In the genomic region with DNA sequence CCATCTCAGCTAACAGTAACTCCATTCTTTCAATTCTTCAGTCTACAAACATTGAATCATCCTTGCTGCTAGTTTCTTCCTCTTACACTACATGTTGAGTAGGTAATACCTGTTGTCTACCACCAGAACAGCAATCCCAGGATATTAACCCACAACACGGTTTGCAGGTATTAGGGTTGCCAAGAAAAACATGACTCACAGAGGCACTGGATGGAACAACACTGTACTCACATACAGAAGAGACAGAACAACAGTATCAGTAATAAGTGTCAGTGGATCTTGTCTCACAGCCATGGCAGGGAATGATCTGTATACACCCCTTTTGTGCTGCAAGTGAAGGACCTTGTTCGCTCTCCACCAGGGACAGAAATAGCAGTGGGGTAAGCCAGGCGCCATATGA, we compare ENCODE assay signal across 12 cellular contexts.
DNase-seq lines count a peak whose midpoint lies in the region; ATAC-seq and TF ChIP-seq lines count a peak whose summit lies in the region.
"Had no signal": no experiment of that assay in that cellular context is flagged by ENCODE, and none has a peak within 500 bp of the region (broad histone marks: within the 10 kb centered on the region; RNA-seq: fewer than 3 reads in every experiment).

No MANE protein-coding gene starts in this region.

- peak overlapping the region; percentile 43 for H3K4me2 ChIP-seq in mammary epithelial cell (ENCODE audit: insufficient read depth, low read depth, low read length)

- H3K4me3 ChIP-seq in mammary epithelial cell (replicated peaks in 1 of 3; ENCODE audit: insufficient read depth in 1 of 3, low read depth in 2 of 3, low read length in 3 of 3) (no peak overlapping the region), cardiac muscle cell (no peak overlapping the region)
- H3K4me3 ChIP-seq: ovary had no signal

- peaks cover 4 to 5% of the 10 kb centered on the region in 2 donors for H3K9me3 Mint-ChIP-seq in stimulated activated naive B cell treated with anti-CD40 and anti-IgM and Interleukin-4, amounts not matched to agents 10 μg/mL and 1 μg/mL and 100 μg/mL, for 72 hours
- H3K9me3 Mint-ChIP-seq: effector memory CD8-positive, alpha-beta T cell had no signal

- peaks cover 16% of the 10 kb centered on the region for H3K4me1 ChIP-seq in mammary epithelial cell (ENCODE audit: insufficient read depth, low read length)
- peaks cover 10% of the 10 kb centered on the region for H3K4me1 ChIP-seq in cardiac muscle cell (ENCODE audit: low read depth)

- no peaks in the 10 kb centered on the region for H4K20me1 ChIP-seq in mammary epithelial cell (ENCODE audit: insufficient read depth, low read length)

- TF ChIP-seq CTCF in mammary epithelial cell (conservative IDR thresholded peaks at IDR 0.05 in 1 of 2, IDR thresholded peaks at IDR 0.05 in 1 of 2; ENCODE audit: extremely low read depth in 1 of 2, insufficient read depth in 1 of 2, low read depth in 1 of 2, low read length in 2 of 2), result peak in 1 of 2 donors; percentile 24
- TF ChIP-seq CTCF in cardiac muscle cell (IDR thresholded peaks at IDR 0.05; ENCODE audit: low read depth, low read length), result no peak

- DNase-seq in A172 (ENCODE audit: low spot score), result peak; percentile 52
- peak; percentile 79 for DNase-seq in HT1080 (ENCODE audit: low read depth)
- peak; percentile 98 for DNase-seq in mammary epithelial cell
- DNase-seq in cardiac muscle cell (ENCODE audit: low read depth in 1 of 2, low spot score in 1 of 2), result peak; percentile 2 to 5
- DNase-seq in stimulated activated naive B cell treated with anti-CD40 and anti-IgM and Interleukin-4, amounts not matched to agents 10 μg/mL and 1 μg/mL and 100 μg/mL, for 72 hours, result no peak
- DNase-seq in COR-L47 (lab: John Stamatoyannopoulos, UW), result no peak
- DNase-seq in COLO668 (lab: John Stamatoyannopoulos, UW; ENCODE audit: unreplicated experiment), result no peak
- DNase-seq: DMS153; effector memory CD8-positive, alpha-beta T cell; ovary; stimulated activated CD8-positive, alpha-beta memory T cell treated with anti-CD3 and anti-CD28 coated beads, Interleukin-4, amount 100 ng/mL, for 48 hours had no signal

- intact Hi-C loops in mammary epithelial cell (cut with micrococcal nuclease), result loop anchor here (10.0 kb wide), 1 partner anchor 125 kb away; no protein-coding TSS in a partner anchor

- no peak overlapping the region for H2AFZ ChIP-seq in mammary epithelial cell (ENCODE audit: low read depth, low read length)

- no peaks in the 10 kb centered on the region for H3K4me1 Mint-ChIP-seq in stimulated activated naive B cell treated with anti-CD40 and anti-IgM and Interleukin-4, amounts not matched to agents 10 μg/mL and 1 μg/mL and 100 μg/mL, for 72 hours

- BruUV-seq in mammary epithelial cell (replicated peaks; lab: Mats Ljungman, UMichigan), result no TSS peak

- in situ Hi-C loops in mammary epithelial cell (cut with MboI; ENCODE audit: low sequenced_read_pairs in 2 of 2), result no loop called here

- dilution Hi-C loops in mammary epithelial cell (cut with HindIII; ENCODE audit: low sequenced_read_pairs), result no loop called here

- H3K9ac ChIP-seq in mammary epithelial cell (ENCODE audit: insufficient read depth, low read length), result no peak overlapping the region

- H3K9me3 ChIP-seq in mammary epithelial cell (replicated peaks; ENCODE audit: insufficient read depth, low read length), result no peaks in the 10 kb centered on the region
- H3K9me3 ChIP-seq in cardiac muscle cell (ENCODE audit: low read depth), result no peaks in the 10 kb centered on the region
- H3K9me3 ChIP-seq: ovary had no signal

- H3K79me2 ChIP-seq in mammary epithelial cell (ENCODE audit: insufficient read depth, low read length), result no peaks in the 10 kb centered on the region

- no peaks in the 10 kb centered on the region for H3K27me3 ChIP-seq in mammary epithelial cell (ENCODE audit: insufficient read depth, low read length)
- no peaks in the 10 kb centered on the region for H3K27me3 ChIP-seq in cardiac muscle cell
- H3K27me3 ChIP-seq: ovary had no signal

- no peak for ATAC-seq in GM18511 (IDR thresholded peaks at IDR 0.05; ENCODE audit: unreplicated experiment)
- no peak for ATAC-seq in stimulated activated naive B cell treated with anti-CD40 and anti-IgM and Interleukin-4, amounts not matched to agents 10 μg/mL and 1 μg/mL and 100 μg/mL, for 72 hours (replicated peaks)
- ATAC-seq: effector memory CD8-positive, alpha-beta T cell had no signal

- H3K4me3 Mint-ChIP-seq in stimulated activated naive B cell treated with anti-CD40 and anti-IgM and Interleukin-4, amounts not matched to agents 10 μg/mL and 1 μg/mL and 100 μg/mL, for 72 hours, result no peak overlapping the region
- H3K4me3 Mint-ChIP-seq: effector memory CD8-positive, alpha-beta T cell had no signal

- H3K27ac Mint-ChIP-seq in stimulated activated naive B cell treated with anti-CD40 and anti-IgM and Interleukin-4, amounts not matched to agents 10 μg/mL and 1 μg/mL and 100 μg/mL, for 72 hours, result no peak overlapping the region

- H3K36me3 Mint-ChIP-seq in stimulated activated naive B cell treated with anti-CD40 and anti-IgM and Interleukin-4, amounts not matched to agents 10 μg/mL and 1 μg/mL and 100 μg/mL, for 72 hours, result peaks cover 8 to 32% of the 10 kb centered on the region in 2 donors

- no peaks in the 10 kb centered on the region for H3K27me3 Mint-ChIP-seq in stimulated activated naive B cell treated with anti-CD40 and anti-IgM and Interleukin-4, amounts not matched to agents 10 μg/mL and 1 μg/mL and 100 μg/mL, for 72 hours
- H3K27me3 Mint-ChIP-seq: effector memory CD8-positive, alpha-beta T cell had no signal

- 22% methylated on average over 3 of the region's 3 CpGs for WGBS in mammary epithelial cell (ENCODE audit: low coverage, missing lambda C conversion rate)

- H3K36me3 ChIP-seq in mammary epithelial cell (ENCODE audit: insufficient read depth, low read length) (no peaks in the 10 kb centered on the region), cardiac muscle cell (no peaks in the 10 kb centered on the region)
- H3K36me3 ChIP-seq: ovary had no signal

- no peak overlapping the region for H3K27ac ChIP-seq in mammary epithelial cell (ENCODE audit: insufficient read depth, low read depth, low read length)
- H3K27ac ChIP-seq in cardiac muscle cell, result peak overlapping the region; percentile 72
- H3K27ac ChIP-seq: ovary had no signal

- CTCF ChIA-PET in mammary epithelial cell (lab: Charles Lee; ENCODE audit: low non-redundant PET), result no interaction called here

Comparison
In these comparisons a context has a peak if more than half of its experiments do, and no peak if none do; other contexts are left out.
1. DNase-seq: peak in A172 (single experiment), HT1080 (single experiment), mammary epithelial cell (single experiment) and cardiac muscle cell (2 of 2); none in stimulated activated naive B cell treated with anti-CD40 and anti-IgM and Interleukin-4, amounts not matched to agents 10 μg/mL and 1 μg/mL and 100 μg/mL, for 72 hours (single experiment), COR-L47 (single experiment) and COLO668 (single experiment).